7 cellular contexts compared by ENCODE assay signal in the genomic region with DNA sequence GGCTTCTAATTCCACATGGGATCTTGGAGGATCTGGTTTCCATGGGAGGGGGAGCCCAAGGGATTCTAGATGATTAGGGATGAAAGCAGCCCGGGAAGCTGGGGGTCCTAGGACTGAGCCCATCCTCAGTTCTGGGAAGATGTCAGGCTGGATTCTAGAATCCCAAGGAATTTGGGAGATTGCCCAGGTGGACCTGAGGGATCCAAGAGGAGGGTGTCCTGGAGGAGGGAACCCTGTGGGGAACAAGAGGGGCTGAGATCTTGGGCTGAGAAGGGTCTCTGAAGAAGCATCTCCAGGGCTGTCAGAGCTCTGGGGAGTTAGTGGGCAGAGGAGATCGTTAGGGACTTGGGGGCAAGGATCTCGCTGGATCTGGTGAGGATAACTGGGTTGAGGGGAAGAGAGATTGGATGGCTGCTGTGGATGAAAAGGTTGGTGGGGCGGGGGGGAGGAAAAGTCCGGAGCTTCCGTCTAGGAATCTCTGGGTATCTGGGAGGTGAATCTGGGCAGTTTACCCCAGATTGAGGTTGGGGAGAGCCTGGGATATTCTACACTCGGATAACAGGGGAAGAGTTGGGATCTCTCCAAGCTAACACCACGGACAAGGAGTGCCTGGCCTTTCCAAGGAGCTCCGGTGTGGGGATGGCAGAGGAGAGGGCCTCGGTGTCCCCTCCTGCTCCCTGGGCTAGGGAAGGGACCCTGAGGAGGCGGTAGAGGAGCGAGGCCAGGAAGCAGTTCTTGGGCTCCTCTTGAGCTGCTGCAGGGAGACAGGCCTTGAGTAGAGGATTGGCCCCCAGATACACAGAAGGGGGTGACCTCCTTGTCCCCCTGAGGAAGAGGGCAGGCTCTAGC. TPM values are rescaled to one million over a fixed set of nuclear protein-coding genes. Genes with fewer than 3 reads are reported as not detected.
DNase-seq lines count a peak whose midpoint lies in the region; ATAC-seq and TF ChIP-seq lines count a peak whose summit lies in the region.
"Had no signal": no experiment of that assay in that cellular context is flagged by ENCODE, and none has a peak within 500 bp of the region (broad histone marks: within the 10 kb centered on the region; RNA-seq: fewer than 3 reads in every experiment).

No MANE protein-coding gene starts in this region.

- TF ChIP-seq POLR2A in tibial nerve (IDR thresholded peaks at IDR 0.05): no peak

- no peaks in the 10 kb centered on the region for H3K27me3 ChIP-seq in tibial nerve

- peaks cover 0 to 35% (median 4%) of the 10 kb centered on the region in 4 donors for H3K4me1 ChIP-seq in tibial nerve

- H3K4me3 Mint-ChIP-seq in activated naive CD4-positive, alpha-beta T cell treated with anti-CD3 and anti-CD28 coated beads, Interleukin-2, amount 50 U/mL, for 24 hours: peak overlapping the region; percentile 64

- no peaks in the 10 kb centered on the region for H3K9me3 Mint-ChIP-seq in activated naive CD4-positive, alpha-beta T cell treated with anti-CD3 and anti-CD28 coated beads, Interleukin-2, amount 50 U/mL, for 24 hours

- no peak for TF ChIP-seq CTCF in fibroblast of mammary gland (conservative IDR thresholded peaks at IDR 0.05; ENCODE audit: control insufficient read depth, insufficient read depth, low read depth, low read length)
- TF ChIP-seq CTCF in tibial nerve (IDR thresholded peaks at IDR 0.05): no peak

- H3K4me3 ChIP-seq in fibroblast of mammary gland (ENCODE audit: control insufficient read depth, low read depth, low read length) (peak overlapping the region; percentile 70), tibial nerve (no peak overlapping the region)

- 62% methylated on average over 12 of the region's 12 CpGs for WGBS in tibial nerve, 2 donors

- H3K36me3 Mint-ChIP-seq in activated naive CD4-positive, alpha-beta T cell treated with anti-CD3 and anti-CD28 coated beads, Interleukin-2, amount 50 U/mL, for 24 hours: no peaks in the 10 kb centered on the region

- TF ChIP-seq EP300 in tibial nerve (IDR thresholded peaks at IDR 0.05): no peak

- no peaks in the 10 kb centered on the region for H3K9me3 ChIP-seq in tibial nerve

- H3K4me1 Mint-ChIP-seq in activated naive CD4-positive, alpha-beta T cell treated with anti-CD3 and anti-CD28 coated beads, Interleukin-2, amount 50 U/mL, for 24 hours: peaks cover 9% of the 10 kb centered on the region

- peaks cover 0 to 48% (median 0%) of the 10 kb centered on the region in 3 donors for H3K36me3 ChIP-seq in tibial nerve

- no peaks in the 10 kb centered on the region for H3K27me3 Mint-ChIP-seq in activated naive CD4-positive, alpha-beta T cell treated with anti-CD3 and anti-CD28 coated beads, Interleukin-2, amount 50 U/mL, for 24 hours

- no peak for DNase-seq in activated naive CD4-positive, alpha-beta T cell (lab: John Stamatoyannopoulos, UW)
- DNase-seq in fibroblast of mammary gland (ENCODE audit: low read depth) (no peak), tibial nerve (ENCODE audit: low spot score in 2 of 2) (no peak), NCI-H510A treated with DMSO at 0.1 percent for 48 hours (lab: John Stamatoyannopoulos, UW) (no peak)
- DNase-seq: dermis blood vessel endothelial cell had no signal

- H3K27ac ChIP-seq in tibial nerve: peak overlapping the region; percentile 80 to 98 (median 94)

- no peak for ATAC-seq in GM19324 (IDR thresholded peaks at IDR 0.05; ENCODE audit: low FRiP score, unreplicated experiment)

- peak overlapping the region; percentile 36 for H3K27ac Mint-ChIP-seq in activated naive CD4-positive, alpha-beta T cell treated with anti-CD3 and anti-CD28 coated beads, Interleukin-2, amount 50 U/mL, for 24 hours

RNA-seq across cellular contexts. Expression of a gene that starts 1.6 kb away (rescaled TPM):
- total RNA-seq in tibial nerve: 10 to 100 TPM in 3 of 4 donors, 1 to 10 TPM in 1; 7.4 to 25.8 (median 16.7) TPM

RNA-seq across cellular contexts. Expression of a gene that starts 23.8 kb away (rescaled TPM):
- total RNA-seq in tibial nerve: 10 to 100 TPM; 50.7 to 58.4 (median 52.9) TPM

RNA-seq across cellular contexts. Expression of a gene that starts 28.6 kb away (rescaled TPM):
- 1 to 10 TPM; 2.2 to 5.9 (median 3.1) TPM for total RNA-seq in tibial nerve

RNA-seq across cellular contexts. Expression of a gene that starts 31.1 kb away (rescaled TPM):
- 10 to 100 TPM; 42.9 to 54.0 (median 48.2) TPM for total RNA-seq in tibial nerve

RNA-seq across cellular contexts. Expression of a gene that starts 32.5 kb away (rescaled TPM):
- total RNA-seq in tibial nerve: 10 to 100 TPM in 2 of 4 donors, 1 to 10 TPM in 2; 7.9 to 17.1 (median 10.7) TPM
